16 cellular contexts compared by ENCODE assay signal in genomic region chr13:29752175-29752574, GRCh38.
DNase-seq lines count a peak whose midpoint lies in the region; ATAC-seq, FAIRE-seq and TF ChIP-seq lines count a peak whose summit lies in the region.
"Had no signal": no experiment of that assay in that cellular context is flagged by ENCODE, and none has a peak within 500 bp of the region (broad histone marks: within the 10 kb centered on the region; RNA-seq: fewer than 3 reads in every experiment).

No MANE protein-coding gene starts in this region.

- WGBS in A549 (ENCODE audit: missing lambda C conversion rate): 75% methylated on average over 4 of the region's 4 CpGs
- 57% methylated on average over 4 of the region's 4 CpGs for WGBS in GM12878 (ENCODE audit: insufficient coverage, insufficient replicate concordance, low lambda C conversion rate, missing lambda C conversion rate)
- WGBS in mesendoderm (ENCODE audit: extremely low coverage, insufficient coverage, low lambda C conversion rate): no CpG with 5 or more reads among the region's 4 CpGs

- RAD21 ChIA-PET in GM12878 (lab: Charles Lee; ENCODE audit: unreplicated experiment): interaction anchor here (1.4 to 2.1 kb wide), 2 partner anchors 20 to 360 kb away, joined by 3 to 5 read pairs; no protein-coding TSS in a partner anchor

- in situ Hi-C loops in GM12878 (cut with MboI): no loop called here

- H3K4me3 ChIP-seq in A549 (no peak overlapping the region), GM12878 (no peak overlapping the region), mesendoderm (ENCODE audit: low read length) (no peak overlapping the region)
- H3K4me3 ChIP-seq: BLaER1, GM23338 had no signal

- TF ChIP-seq CTCF in A549 (IDR thresholded peaks at IDR 0.05) (no peak), GM12878 (IDR thresholded peaks at IDR 0.05 in 2 of 3, conservative IDR thresholded peaks at IDR 0.05 in 1 of 3; ENCODE audit: control insufficient read depth in 2 of 3, extremely low read depth in 1 of 3, insufficient read depth in 1 of 3, low read depth in 3 of 3, low read length in 3 of 3) (no peak)

- H2BK120ac ChIP-seq in mesendoderm (ENCODE audit: low read depth, low read length): no peak overlapping the region

- no peak overlapping the region for H3K4me2 ChIP-seq in A549
- H3K4me2 ChIP-seq in GM12878 (ENCODE audit: control insufficient read depth, insufficient read depth): no peak overlapping the region
- no peak overlapping the region for H3K4me2 ChIP-seq in mesendoderm (ENCODE audit: low read length)
- H3K4me2 ChIP-seq: BLaER1, GM23338 had no signal

- H3K23ac ChIP-seq in mesendoderm (ENCODE audit: low read length): no peak overlapping the region

- no peak overlapping the region for H4K5ac ChIP-seq in mesendoderm (ENCODE audit: low read length)

- no peak for TF ChIP-seq EP300 in A549 (IDR thresholded peaks at IDR 0.05)
- TF ChIP-seq EP300 in GM12878 (IDR thresholded peaks at IDR 0.05; ENCODE audit: borderline replicate concordance in 1 of 2, control insufficient read depth in 1 of 2, low read depth in 2 of 2, low read length in 2 of 2): no peak

- H2AFZ ChIP-seq in GM12878 (ENCODE audit: control insufficient read depth, low read depth, low read length): no peak overlapping the region
- H2AFZ ChIP-seq: GM23338 had no signal

- ATAC-seq in A549: no peak
- ATAC-seq in GM12878: peak; percentile 48
- no peak for ATAC-seq in HG03097 (IDR thresholded peaks at IDR 0.05; ENCODE audit: low FRiP score, unreplicated experiment)
- ATAC-seq in HG02763 (IDR thresholded peaks at IDR 0.05; ENCODE audit: unreplicated experiment): no peak
- ATAC-seq: GM23338 had no signal

- TF ChIP-seq RAD21 in A549 (conservative IDR thresholded peaks at IDR 0.05 in 1 of 2, IDR thresholded peaks at IDR 0.05 in 1 of 2) (no peak), GM12878 (IDR thresholded peaks at IDR 0.05; ENCODE audit: insufficient read depth, low read depth, low read length) (no peak)

- BruUV-seq in GM12878 (replicated peaks; lab: Mats Ljungman, UMichigan): no TSS peak

- no peak overlapping the region for H2BK5ac ChIP-seq in mesendoderm (ENCODE audit: low read length)

- no peak overlapping the region for H2BK15ac ChIP-seq in mesendoderm (replicated peaks; ENCODE audit: low read depth)

- H4K20me1 ChIP-seq in GM12878 (ENCODE audit: control insufficient read depth, insufficient read depth): no peaks in the 10 kb centered on the region
- H4K20me1 ChIP-seq: BLaER1 had no signal

- H3K27me3 ChIP-seq in GM12878 (replicated peaks in 1 of 2; ENCODE audit: control insufficient read depth in 2 of 2, insufficient read depth in 2 of 2, low read length in 1 of 2): no peaks in the 10 kb centered on the region
- H3K27me3 ChIP-seq in mesendoderm (ENCODE audit: insufficient read depth, low read length, poor library complexity): no peaks in the 10 kb centered on the region
- H3K27me3 ChIP-seq: BLaER1 had no signal

- peaks cover 9% of the 10 kb centered on the region for H3K4me1 ChIP-seq in A549
- H3K4me1 ChIP-seq in GM12878 (ENCODE audit: control insufficient read depth, insufficient read depth, low read length): no peaks in the 10 kb centered on the region
- no peaks in the 10 kb centered on the region for H3K4me1 ChIP-seq in mesendoderm (ENCODE audit: control insufficient read depth, low read depth, low read length)
- H3K4me1 ChIP-seq: BLaER1, Caco-2 had no signal

- intact Hi-C loops in GM12878 (cut with micrococcal nuclease; ENCODE audit: unreplicated experiment): no loop called here

- H4K8ac ChIP-seq in mesendoderm (ENCODE audit: low read depth, low read length): no peak overlapping the region

- POLR2A ChIA-PET in A549 (lab: Yijun Ruan, JAX) (no interaction called here), GM12878 (lab: Charles Lee) (interaction anchor here (1.1 kb wide), 1 partner anchor 11 kb away, joined by 8 read pairs; no protein-coding TSS in a partner anchor)

- H3K36me3 ChIP-seq in GM12878 (ENCODE audit: control insufficient read depth in 2 of 2, insufficient read depth in 2 of 2, low read length in 1 of 2) (no peaks in the 10 kb centered on the region), mesendoderm (ENCODE audit: control insufficient read depth, insufficient read depth, low read length) (no peaks in the 10 kb centered on the region)
- H3K36me3 ChIP-seq: BLaER1 had no signal

- no peaks in the 10 kb centered on the region for H3K79me1 ChIP-seq in mesendoderm (ENCODE audit: low read length)

- CTCF ChIA-PET in A549 (lab: Yijun Ruan, JAX): no interaction called here
- CTCF ChIA-PET in GM12878 (lab: Yijun Ruan, JAX): interaction anchor here (0.6 to 1.8 kb wide), 3 partner anchors 19 to 380 kb away, joined by 3 to 5 read pairs (median 3); no protein-coding TSS in a partner anchor

- no peak overlapping the region for H3K56ac ChIP-seq in mesendoderm (ENCODE audit: low read length)

- H3K9ac ChIP-seq in GM12878 (ENCODE audit: control insufficient read depth, insufficient read depth, low read length) (no peak overlapping the region), mesendoderm (ENCODE audit: low read length) (no peak overlapping the region)
- H3K9ac ChIP-seq: BLaER1 had no signal

- H3K9me3 ChIP-seq in A549: no peaks in the 10 kb centered on the region
- H3K9me3 ChIP-seq in GM12878 (replicated peaks; ENCODE audit: control insufficient read depth, insufficient read depth, low read length): no peaks in the 10 kb centered on the region
- H3K9me3 ChIP-seq: BLaER1, Caco-2 had no signal

- no peak overlapping the region for H2AK5ac ChIP-seq in mesendoderm (ENCODE audit: low read length)

- H3K79me2 ChIP-seq in GM12878 (ENCODE audit: control insufficient read depth, insufficient read depth, low read length): no peaks in the 10 kb centered on the region
- H3K79me2 ChIP-seq in mesendoderm (ENCODE audit: control insufficient read depth, insufficient read depth, low read length): no peaks in the 10 kb centered on the region

- no peak for FAIRE-seq in A549 (lab: Jason Lieb, UNC)
- no peak for FAIRE-seq in GM12878 (lab: Jason Lieb, UNC)
- FAIRE-seq: GM12892, HTR-8/SVneo had no signal

- SMC1A ChIA-PET in GM12878 (lab: Charles Lee; ENCODE audit: uncharacterized antibody, unreplicated experiment): interaction anchor here (0.6 to 1.9 kb wide), 4 partner anchors 9 to 1210 kb away, joined by 3 to 4 read pairs (median 4); no protein-coding TSS in a partner anchor

- H3K27ac ChIP-seq in A549 (no peak overlapping the region), GM12878 (ENCODE audit: control insufficient read depth, insufficient read depth) (no peak overlapping the region), mesendoderm (ENCODE audit: low read depth, low read length) (no peak overlapping the region)
- H3K27ac ChIP-seq: 22Rv1, BLaER1 had no signal

- no peak overlapping the region for H3K18ac ChIP-seq in mesendoderm (ENCODE audit: low read length)

- peak; percentile 13 for DNase-seq in DMS53 (lab: John Stamatoyannopoulos, UW)
- no peak for DNase-seq in DMS53 treated with DMSO at 0.1 percent for 48 hours (lab: John Stamatoyannopoulos, UW; ENCODE audit: unreplicated experiment)
- no peak for DNase-seq in A549 (ENCODE audit: low read depth in 1 of 2, low spot score in 1 of 2)
- DNase-seq in GM12878 (ENCODE audit: low read depth, low spot score): no peak
- DNase-seq in mesendoderm: no peak
- DNase-seq: AML-193; Caco-2; CD8-positive, alpha-beta memory T cell; H7 had no signal

- H3K4ac ChIP-seq in mesendoderm (ENCODE audit: low read depth, low read length): peak overlapping the region; percentile 70

- TF ChIP-seq POLR2A in A549 (IDR thresholded peaks at IDR 0.05; ENCODE audit: low read length): no peak
- TF ChIP-seq POLR2A in GM12878 (IDR thresholded peaks at IDR 0.05; ENCODE audit: low read depth, low read length): no peak

TF ChIP-seq in A549, 52 proteins besides CTCF, POLR2A, EP300 and RAD21:
- TF ChIP-seq MAFK (IDR thresholded peaks at IDR 0.05; ENCODE audit: partially characterized antibody): peak; percentile 37
- TF ChIP-seq, protein P1, sequence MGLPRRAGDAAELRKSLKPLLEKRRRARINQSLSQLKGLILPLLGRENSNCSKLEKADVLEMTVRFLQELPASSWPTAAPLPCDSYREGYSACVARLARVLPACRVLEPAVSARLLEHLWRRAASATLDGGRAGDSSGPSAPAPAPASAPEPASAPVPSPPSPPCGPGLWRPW (IDR thresholded peaks at IDR 0.05): no peak

TF ChIP-seq in GM12878, 131 proteins besides CTCF, POLR2A, EP300 and RAD21:
- no peak for TF ChIP-seq ZZZ3 (IDR thresholded peaks at IDR 0.05; ENCODE audit: control insufficient read depth, insufficient read length, low read depth)
- TF ChIP-seq BCL11A (IDR thresholded peaks at IDR 0.05; ENCODE audit: low read depth, low read length): no peak
- no peak for TF ChIP-seq PML (IDR thresholded peaks at IDR 0.05; ENCODE audit: low read length)
- TF ChIP-seq, protein P2, sequence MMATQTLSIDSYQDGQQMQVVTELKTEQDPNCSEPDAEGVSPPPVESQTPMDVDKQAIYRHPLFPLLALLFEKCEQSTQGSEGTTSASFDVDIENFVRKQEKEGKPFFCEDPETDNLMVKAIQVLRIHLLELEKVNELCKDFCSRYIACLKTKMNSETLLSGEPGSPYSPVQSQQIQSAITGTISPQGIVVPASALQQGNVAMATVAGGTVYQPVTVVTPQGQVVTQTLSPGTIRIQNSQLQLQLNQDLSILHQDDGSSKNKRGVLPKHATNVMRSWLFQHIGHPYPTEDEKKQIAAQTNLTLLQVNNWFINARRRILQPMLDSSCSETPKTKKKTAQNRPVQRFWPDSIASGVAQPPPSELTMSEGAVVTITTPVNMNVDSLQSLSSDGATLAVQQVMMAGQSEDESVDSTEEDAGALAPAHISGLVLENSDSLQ (IDR thresholded peaks at IDR 0.05): peak; percentile 57; the same call in 1 of the 2 replicates
- no peak for TF ChIP-seq RELA (IDR thresholded peaks at IDR 0.05; ENCODE audit: borderline replicate concordance, partially characterized antibody)
